Comparison of ENCODE assay signal across 12 cellular contexts in genomic region chr19:2291185-2291751, GRCh38. TPM values are rescaled to one million over a fixed set of nuclear protein-coding genes. Genes with fewer than 3 reads are reported as not detected.
A peak's percentile ranks its signal among the peaks of the same experiment; 100 is the strongest.
DNase-seq lines count a peak whose midpoint lies in the region; ATAC-seq lines count a peak whose summit lies in the region.
"Had no signal": no experiment of that assay in that cellular context is flagged by ENCODE, and none has a peak within 500 bp of the region (broad histone marks: within the 10 kb centered on the region; RNA-seq: fewer than 3 reads in every experiment).

No MANE protein-coding gene starts in this region.

- H3K9ac ChIP-seq in stomach smooth muscle (ENCODE audit: low read length in 2 of 2): no peak overlapping the region

- H3K9me3 ChIP-seq in stomach smooth muscle (ENCODE audit: control insufficient read depth in 2 of 2, low read length in 2 of 2): no peaks in the 10 kb centered on the region
- H3K9me3 ChIP-seq: HAP-1 had no signal

- intact Hi-C loops in activated CD4-positive, alpha-beta T cell treated with anti-CD3 and anti-CD28 coated beads, Interleukin-2, amount 10 ng/mL, durations not matched to agents 24 days and 14 days (cut with micrococcal nuclease): no loop called here
- intact Hi-C loops in activated CD4-positive, alpha-beta T cell treated with anti-CD3 and anti-CD28 coated beads for 36 hours (cut with DNase I, micrococcal nuclease): no loop called here

- peaks cover 25% of the 10 kb centered on the region for H3K4me1 Mint-ChIP-seq in activated CD4-positive, alpha-beta T cell treated with anti-CD3 and anti-CD28 coated beads, Interleukin-2, amount 10 ng/mL, durations not matched to agents 24 days and 14 days
- H3K4me1 Mint-ChIP-seq in activated CD4-positive, alpha-beta T cell treated with anti-CD3 and anti-CD28 coated beads for 36 hours: peaks cover 17% of the 10 kb centered on the region
- H3K4me1 Mint-ChIP-seq in T-cell (peaks cover 29 to 39% (median 30%) of the 10 kb centered on the region in 3 donors), immature natural killer cell (peaks cover 27 to 35% of the 10 kb centered on the region in 2 donors)

- POLR2A ChIA-PET in activated CD4-positive, alpha-beta T cell treated with anti-CD3 and anti-CD28 coated beads for 36 hours (lab: Charles Lee): no interaction called here
- POLR2A ChIA-PET in T-cell (lab: Charles Lee): no interaction called here

- H3K27me3 ChIP-seq in stomach smooth muscle (ENCODE audit: control insufficient read depth in 1 of 2, insufficient read depth in 2 of 2, low read length in 2 of 2): peaks cover 24 to 37% of the 10 kb centered on the region in 2 donors

- no peaks in the 10 kb centered on the region for H3K27me3 Mint-ChIP-seq in activated CD4-positive, alpha-beta T cell treated with anti-CD3 and anti-CD28 coated beads, Interleukin-2, amount 10 ng/mL, durations not matched to agents 24 days and 14 days
- H3K27me3 Mint-ChIP-seq in activated CD4-positive, alpha-beta T cell treated with anti-CD3 and anti-CD28 coated beads for 36 hours: peaks cover 10% of the 10 kb centered on the region
- H3K27me3 Mint-ChIP-seq in T-cell: no peaks in the 10 kb centered on the region
- H3K27me3 Mint-ChIP-seq in immature natural killer cell (ENCODE audit: low read depth in 3 of 3): peaks cover 12 to 26% (median 17%) of the 10 kb centered on the region in 3 donors
- H3K27me3 Mint-ChIP-seq: CD4-positive, alpha-beta T cell had no signal

- no peak for DNase-seq in activated CD4-positive, alpha-beta T cell treated with anti-CD3 and anti-CD28 coated beads, Interleukin-2, amount 10 ng/mL, durations not matched to agents 24 days and 14 days
- no peak for DNase-seq in activated CD4-positive, alpha-beta T cell treated with anti-CD3 and anti-CD28 coated beads for 36 hours
- DNase-seq in T-cell (no peak), immature natural killer cell (no peak), NCI-H2107 treated with DMSO at 0.1 percent for 48 hours (lab: John Stamatoyannopoulos, UW; ENCODE audit: unreplicated experiment) (no peak), ureter (ENCODE audit: low spot score) (no peak)
- DNase-seq: hippocampal formation, NCI-H446 treated with DMSO at 0.1 percent for 48 hours had no signal

- no peak overlapping the region for H3K27ac Mint-ChIP-seq in activated CD4-positive, alpha-beta T cell treated with anti-CD3 and anti-CD28 coated beads, Interleukin-2, amount 10 ng/mL, durations not matched to agents 24 days and 14 days
- no peak overlapping the region for H3K27ac Mint-ChIP-seq in activated CD4-positive, alpha-beta T cell treated with anti-CD3 and anti-CD28 coated beads for 36 hours
- no peak overlapping the region for H3K27ac Mint-ChIP-seq in T-cell
- H3K27ac Mint-ChIP-seq in immature natural killer cell: no peak overlapping the region

- CTCF ChIA-PET in activated CD4-positive, alpha-beta T cell treated with anti-CD3 and anti-CD28 coated beads for 36 hours (lab: Charles Lee): no interaction called here
- CTCF ChIA-PET in T-cell (lab: Charles Lee): no interaction called here

- ATAC-seq in activated CD4-positive, alpha-beta T cell treated with anti-CD3 and anti-CD28 coated beads for 36 hours: no peak
- no peak for ATAC-seq in T-cell (replicated peaks in 1 of 4)
- no peak for ATAC-seq in GM21723 (IDR thresholded peaks at IDR 0.05; ENCODE audit: unreplicated experiment)

- H3K4me3 ChIP-seq in stomach smooth muscle (ENCODE audit: low read length in 2 of 2): peak overlapping the region; percentile 27 to 64
- H3K4me3 ChIP-seq: HAP-1 had no signal

- H3K4me3 Mint-ChIP-seq in activated CD4-positive, alpha-beta T cell treated with anti-CD3 and anti-CD28 coated beads, Interleukin-2, amount 10 ng/mL, durations not matched to agents 24 days and 14 days: peak overlapping the region; percentile 85
- no peak overlapping the region for H3K4me3 Mint-ChIP-seq in activated CD4-positive, alpha-beta T cell treated with anti-CD3 and anti-CD28 coated beads for 36 hours
- H3K4me3 Mint-ChIP-seq in T-cell: peak overlapping the region; percentile 80 to 87 (median 85)
- H3K4me3 Mint-ChIP-seq in immature natural killer cell: peak overlapping the region; percentile 73 to 84 (median 78)

- peaks cover 15% of the 10 kb centered on the region for H3K36me3 Mint-ChIP-seq in activated CD4-positive, alpha-beta T cell treated with anti-CD3 and anti-CD28 coated beads, Interleukin-2, amount 10 ng/mL, durations not matched to agents 24 days and 14 days (ENCODE audit: low read depth)
- H3K36me3 Mint-ChIP-seq in activated CD4-positive, alpha-beta T cell treated with anti-CD3 and anti-CD28 coated beads for 36 hours (ENCODE audit: low read depth): peaks cover 2% of the 10 kb centered on the region
- peaks cover 8% of the 10 kb centered on the region for H3K36me3 Mint-ChIP-seq in T-cell
- peaks cover 0 to 3% (median 0%) of the 10 kb centered on the region in 3 donors for H3K36me3 Mint-ChIP-seq in immature natural killer cell

- no peaks in the 10 kb centered on the region for H3K36me3 ChIP-seq in stomach smooth muscle (ENCODE audit: control insufficient read depth in 2 of 2, insufficient read depth in 2 of 2, low read length in 2 of 2)
- H3K36me3 ChIP-seq: HAP-1 had no signal

- no peaks in the 10 kb centered on the region for H3K9me3 Mint-ChIP-seq in activated CD4-positive, alpha-beta T cell treated with anti-CD3 and anti-CD28 coated beads, Interleukin-2, amount 10 ng/mL, durations not matched to agents 24 days and 14 days
- H3K9me3 Mint-ChIP-seq in activated CD4-positive, alpha-beta T cell treated with anti-CD3 and anti-CD28 coated beads for 36 hours (ENCODE audit: low read depth): no peaks in the 10 kb centered on the region
- H3K9me3 Mint-ChIP-seq in T-cell: no peaks in the 10 kb centered on the region
- no peaks in the 10 kb centered on the region for H3K9me3 Mint-ChIP-seq in immature natural killer cell
- H3K9me3 Mint-ChIP-seq: CD4-positive, alpha-beta T cell had no signal

- H3K4me1 ChIP-seq in stomach smooth muscle (ENCODE audit: control insufficient read depth, insufficient read depth, low read length): peaks cover 36% of the 10 kb centered on the region
- H3K4me1 ChIP-seq: HAP-1 had no signal

- no peak overlapping the region for H3K27ac ChIP-seq in stomach smooth muscle (ENCODE audit: low read length)

RNA-seq across cellular contexts. Expression of gene PEAK3, which starts 9.3 kb away (rescaled TPM):
- 0.09 TPM in 1 of 2 replicates, not detected in the other for total RNA-seq in activated CD4-positive, alpha-beta T cell treated with anti-CD3 and anti-CD28 coated beads, Interleukin-2, amount 10 ng/mL, durations not matched to agents 24 days and 14 days
- total RNA-seq in activated CD4-positive, alpha-beta T cell treated with anti-CD3 and anti-CD28 coated beads for 36 hours: not detected
- total RNA-seq in T-cell: under 1 TPM in 3 of 5 donors, not detected in 2; 0.22 to 0.49 (median 0.30) TPM
- polyA plus RNA-seq in immature natural killer cell: 10 to 100 TPM in 1 of 3 donors, 1 to 10 TPM in 1, under 1 TPM in 1; 0.96 to 10.8 (median 2.5) TPM
- 0.99 TPM for total RNA-seq in ureter
- total RNA-seq: CD4-positive, alpha-beta T cell had no signal

RNA-seq across cellular contexts. Expression of gene LINGO3, which starts 16.7 kb away (rescaled TPM):
- 0.09 and 0.26 TPM in 2 replicates for total RNA-seq in activated CD4-positive, alpha-beta T cell treated with anti-CD3 and anti-CD28 coated beads, Interleukin-2, amount 10 ng/mL, durations not matched to agents 24 days and 14 days
- total RNA-seq in activated CD4-positive, alpha-beta T cell treated with anti-CD3 and anti-CD28 coated beads for 36 hours: not detected
- total RNA-seq in T-cell: 1 to 10 TPM in 2 of 5 donors, under 1 TPM in 3; 0.23 to 1.7 (median 0.99) TPM
- 10 to 100 TPM in 1 of 3 donors, 1 to 10 TPM in 2; 2.7 to 13.2 (median 2.7) TPM for polyA plus RNA-seq in immature natural killer cell
- total RNA-seq in ureter: not detected

RNA-seq across cellular contexts. Expression of gene JSRP1, which starts 35.1 kb away (rescaled TPM):
- total RNA-seq in activated CD4-positive, alpha-beta T cell treated with anti-CD3 and anti-CD28 coated beads, Interleukin-2, amount 10 ng/mL, durations not matched to agents 24 days and 14 days: 0.40 and 0.91 TPM in 2 replicates
- total RNA-seq in activated CD4-positive, alpha-beta T cell treated with anti-CD3 and anti-CD28 coated beads for 36 hours: under 1 TPM; 0.39 to 0.75 TPM
- total RNA-seq in T-cell (1 to 10 TPM in 2 of 5 donors, under 1 TPM in 2, not detected in 1; 0.42 to 1.5 (median 1.0) TPM), ureter (0.49 TPM)
- polyA plus RNA-seq in immature natural killer cell: under 1 TPM in 1 of 3 donors, not detected in 2; 0.94 TPM

RNA-seq across cellular contexts. Expression of gene LSM7, which starts 37.1 kb away (rescaled TPM):
- total RNA-seq in activated CD4-positive, alpha-beta T cell treated with anti-CD3 and anti-CD28 coated beads, Interleukin-2, amount 10 ng/mL, durations not matched to agents 24 days and 14 days: 190 and 192 TPM in 2 replicates
- 100 to 1,000 TPM; 113 to 134 TPM for total RNA-seq in activated CD4-positive, alpha-beta T cell treated with anti-CD3 and anti-CD28 coated beads for 36 hours
- total RNA-seq in T-cell (100 to 1,000 TPM in 3 of 5 donors, 10 to 100 TPM in 2; 86.7 to 127 (median 107) TPM), ureter (85.0 TPM)
- polyA plus RNA-seq in immature natural killer cell: 100 to 1,000 TPM; 163 to 285 (median 170) TPM

RNA-seq across cellular contexts. Expression of gene SPPL2B, which starts 37.2 kb away (rescaled TPM):
- 69.7 and 69.8 TPM in 2 replicates for total RNA-seq in activated CD4-positive, alpha-beta T cell treated with anti-CD3 and anti-CD28 coated beads, Interleukin-2, amount 10 ng/mL, durations not matched to agents 24 days and 14 days
- total RNA-seq in activated CD4-positive, alpha-beta T cell treated with anti-CD3 and anti-CD28 coated beads for 36 hours: 10 to 100 TPM; 37.7 to 48.5 TPM
- total RNA-seq in T-cell (100 to 1,000 TPM in 4 of 5 donors, 10 to 100 TPM in 1; 96.5 to 173 (median 133) TPM), ureter (70.3 TPM)
- polyA plus RNA-seq in immature natural killer cell: 10 to 100 TPM in 2 of 3 donors, 1 to 10 TPM in 1; 6.9 to 16.4 (median 12.5) TPM
